In the genomic region with DNA sequence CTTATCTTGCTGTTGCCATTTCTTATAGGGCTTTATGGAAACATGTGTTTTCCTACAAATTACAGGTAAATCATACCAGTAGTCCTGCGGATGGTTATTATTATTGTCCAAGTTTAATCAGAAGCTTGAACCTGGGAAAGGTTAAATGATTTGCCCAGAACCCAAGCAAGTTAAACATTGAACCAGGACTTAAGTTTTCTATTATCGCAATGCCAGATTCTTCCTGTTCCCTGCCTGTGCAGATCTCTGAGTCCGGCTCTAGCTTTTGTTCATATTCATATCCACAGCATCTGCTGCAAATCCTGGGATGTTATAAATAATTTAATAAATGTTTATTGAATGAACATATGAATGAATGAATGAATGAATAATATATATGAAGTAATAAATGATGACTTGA, we compare ENCODE assay signal across 24 cellular contexts. TPM values are rescaled to one million over a fixed set of nuclear protein-coding genes. Genes with fewer than 3 reads are reported as not detected.
DNase-seq lines count a peak whose midpoint lies in the region; ATAC-seq, FAIRE-seq and TF ChIP-seq lines count a peak whose summit lies in the region.
"Had no signal": no experiment of that assay in that cellular context is flagged by ENCODE, and none has a peak within 500 bp of the region (broad histone marks: within the 10 kb centered on the region; RNA-seq: fewer than 3 reads in every experiment).

No MANE protein-coding gene starts in this region.

- H3K27me3 ChIP-seq in gastroesophageal sphincter = no peaks in the 10 kb centered on the region
- no peaks in the 10 kb centered on the region for H3K27me3 ChIP-seq in colonic mucosa
- H3K27me3 ChIP-seq: BLaER1 treated with 17β-estradiol and CSF1 and Interleukin-3, amounts not matched to agents 10 nM and 100 nM; SJSA1; upper lobe of right lung had no signal

- TF ChIP-seq CTCF in Calu3 (IDR thresholded peaks at IDR 0.05; ENCODE audit: unreplicated experiment) (no peak), gastroesophageal sphincter (IDR thresholded peaks at IDR 0.05) (no peak), colonic mucosa (IDR thresholded peaks at IDR 0.05) (no peak)

- CTCF ChIA-PET in Calu3 (lab: Charles Lee) = interaction anchor here (0.5 to 4.2 kb wide), 15 partner anchors 13 to 691 kb away, joined by 3 to 36 read pairs (median 4); partner anchors contain the start of gene LPP

- 53 to 86% methylated on average over 3 of the region's 3 CpGs for WGBS in gastroesophageal sphincter (ENCODE audit: low coverage in 1 of 2), 2 donors

- DNase-seq in Calu3 (no peak), RCC 7860 (ENCODE audit: low spot score) (no peak), renal cortical epithelial cell (ENCODE audit: low read depth) (peak; percentile 86), AG08395 (ENCODE audit: low spot score) (no peak), colonic mucosa (no peak)
- DNase-seq in activated naive CD4-positive, alpha-beta T cell treated with Interleukin-2 at 50 U/mL for 16 hours = no peak
- DNase-seq: activated CD4-positive, alpha-beta T cell treated with anti-CD3 and anti-CD28 coated beads, Interleukin-2, amount 10 ng/mL, durations not matched to agents 24 days and 14 days; activated gamma-delta T cell treated with Interleukin-2 at 50 U/mL for 16 hours; NCI-H1092; NCI-H187; NCI-H510A treated with DMSO at 0.1 percent for 48 hours; posterior cingulate gyrus; stimulated activated CD4-positive, alpha-beta T cell treated with anti-CD3 and anti-CD28 coated beads, Interleukin-4, amount 100 ng/mL, for 24 hours; T-cell; upper lobe of right lung had no signal

- ATAC-seq in gastroesophageal sphincter (no peak), GM21737 (IDR thresholded peaks at IDR 0.05; ENCODE audit: unreplicated experiment) (no peak)
- ATAC-seq: HCT116, sciatic nerve, T-cell, upper lobe of right lung, WTC11 had no signal

- no peak for TF ChIP-seq EP300 in gastroesophageal sphincter (IDR thresholded peaks at IDR 0.05)

- BruUV-seq in Calu3 (replicated peaks; lab: Mats Ljungman, UMichigan) = no TSS peak

- TF ChIP-seq POLR2A in gastroesophageal sphincter (IDR thresholded peaks at IDR 0.05) = no peak

- H3K9me3 ChIP-seq in gastroesophageal sphincter (no peaks in the 10 kb centered on the region), colonic mucosa (no peaks in the 10 kb centered on the region)
- H3K9me3 ChIP-seq: SJSA1, upper lobe of right lung had no signal

- peaks cover 20% of the 10 kb centered on the region for H3K36me3 Mint-ChIP-seq in Calu3 (ENCODE audit: insufficient read depth, unreplicated experiment)
- H3K36me3 Mint-ChIP-seq: WTC11 had no signal

- peak overlapping the region; percentile 87 for H3K27ac Mint-ChIP-seq in Calu3 (ENCODE audit: unreplicated experiment)
- H3K27ac Mint-ChIP-seq: activated CD4-positive, alpha-beta T cell treated with anti-CD3 and anti-CD28 coated beads, Interleukin-2, amount 10 ng/mL, durations not matched to agents 24 days and 14 days; T-cell; WTC11 had no signal

- H3K27me3 Mint-ChIP-seq in Calu3 (ENCODE audit: unreplicated experiment) = no peaks in the 10 kb centered on the region
- H3K27me3 Mint-ChIP-seq: activated CD4-positive, alpha-beta T cell treated with anti-CD3 and anti-CD28 coated beads, Interleukin-2, amount 10 ng/mL, durations not matched to agents 24 days and 14 days; T-cell had no signal

- H3K27ac ChIP-seq in gastroesophageal sphincter (peak overlapping the region; percentile 60 to 100 (median 80)), colonic mucosa (no peak overlapping the region)
- H3K27ac ChIP-seq: BLaER1 treated with 17β-estradiol and CSF1 and Interleukin-3, amounts not matched to agents 10 nM and 100 nM; RWPE1; SJSA1; upper lobe of right lung had no signal

- peaks cover 82% of the 10 kb centered on the region for H3K4me1 Mint-ChIP-seq in Calu3 (ENCODE audit: low read depth, unreplicated experiment)

- H3K9me3 Mint-ChIP-seq in Calu3 (ENCODE audit: low read depth, unreplicated experiment) = no peaks in the 10 kb centered on the region
- H3K9me3 Mint-ChIP-seq: activated CD4-positive, alpha-beta T cell treated with anti-CD3 and anti-CD28 coated beads, Interleukin-2, amount 10 ng/mL, durations not matched to agents 24 days and 14 days; T-cell; WTC11 had no signal

- peak; percentile 67 for FAIRE-seq in RCC 7860 (lab: Jason Lieb, UNC)
- FAIRE-seq: G401.6 had no signal

- intact Hi-C loops in Calu3 (cut with micrococcal nuclease; ENCODE audit: unreplicated experiment) = loop anchor here (1.0 to 5.0 kb wide), 3 partner anchors 104 to 189 kb away; no protein-coding TSS in a partner anchor
- intact Hi-C loops in colonic mucosa (cut with DNase I) = no loop called here

- H3K36me3 ChIP-seq in gastroesophageal sphincter (no peaks in the 10 kb centered on the region), colonic mucosa (no peaks in the 10 kb centered on the region)
- H3K36me3 ChIP-seq: upper lobe of right lung had no signal

- peaks cover 9 to 100% (median 44%) of the 10 kb centered on the region in 3 donors for H3K4me1 ChIP-seq in gastroesophageal sphincter
- H3K4me1 ChIP-seq in colonic mucosa = peaks cover 13% of the 10 kb centered on the region

- peak overlapping the region; percentile 54 for H3K4me3 Mint-ChIP-seq in Calu3 (ENCODE audit: low read depth, unreplicated experiment)
- H3K4me3 Mint-ChIP-seq: activated CD4-positive, alpha-beta T cell treated with anti-CD3 and anti-CD28 coated beads, Interleukin-2, amount 10 ng/mL, durations not matched to agents 24 days and 14 days; T-cell; WTC11 had no signal

- H3K4me3 ChIP-seq in gastroesophageal sphincter (no peak overlapping the region), colonic mucosa (no peak overlapping the region)
- H3K4me3 ChIP-seq: BLaER1 treated with 17β-estradiol and CSF1 and Interleukin-3, amounts not matched to agents 10 nM and 100 nM; SJSA1; upper lobe of right lung had no signal

- H3K9ac ChIP-seq in colonic mucosa (ENCODE audit: low read depth in 2 of 2, low read length in 2 of 2) = peak overlapping the region in 1 of 2 donors; percentile 19
- H3K9ac ChIP-seq: BLaER1 treated with 17β-estradiol and CSF1 and Interleukin-3, amounts not matched to agents 10 nM and 100 nM had no signal

RNA-seq across cellular contexts. Expression of gene LPP, which starts 12.5 kb away (rescaled TPM):
- total RNA-seq in Calu3 (2022) (219 and 264 TPM in 2 replicates), gastroesophageal sphincter (1,000 to 10,000 TPM; 1,243 to 2,297 (median 2,164) TPM), renal cortical epithelial cell (83.2 and 95.5 TPM in 2 replicates), colonic mucosa (100 to 1,000 TPM; 170 to 246 TPM)
